ENCODE assay signal across 14 cellular contexts in genomic region chr2:9560628-9561027, GRCh38. TPM values are rescaled to one million over a fixed set of nuclear protein-coding genes. Genes with fewer than 3 reads are reported as not detected.
A peak's percentile ranks its signal among the peaks of the same experiment; 100 is the strongest.
DNase-seq lines count a peak whose midpoint lies in the region; ATAC-seq and TF ChIP-seq lines count a peak whose summit lies in the region.
"Had no signal": no experiment of that assay in that cellular context is flagged by ENCODE, and none has a peak within 500 bp of the region (broad histone marks: within the 10 kb centered on the region; RNA-seq: fewer than 3 reads in every experiment).

No MANE protein-coding gene starts in this region.

- no peak for DNase-seq in activated T-cell treated with anti-CD3 and anti-CD28 coated beads, Interleukin-2, amount 50 U/mL, for 24 hours
- no peak for DNase-seq in activated T-cell treated with anti-CD3 and anti-CD28 coated beads, Interleukin-2, amount 50 U/mL, for 1 hour
- peak; percentile 87 for DNase-seq in NCI-H187 treated with DMSO at 0.1 percent for 48 hours (lab: John Stamatoyannopoulos, UW)
- no peak for DNase-seq in osteocyte (ENCODE audit: extremely low spot score, unreplicated experiment)
- no peak for DNase-seq in effector CD8-positive, alpha-beta T cell (lab: John Stamatoyannopoulos, UW)
- no peak for DNase-seq in DMS79 treated with DMSO at 0.1 percent for 48 hours (lab: John Stamatoyannopoulos, UW)
- DNase-seq: DMS53, GM23248, NCI-H1092, NCI-H2029, NCI-H526 had no signal

- no peaks in the 10 kb centered on the region for H3K9me3 Mint-ChIP-seq in activated T-cell treated with anti-CD3 and anti-CD28 coated beads, Interleukin-2, amount 50 U/mL, for 24 hours
- H3K9me3 Mint-ChIP-seq in brain (no peaks in the 10 kb centered on the region), osteocyte (ENCODE audit: unreplicated experiment) (no peaks in the 10 kb centered on the region)

- no peak overlapping the region for H3K4me3 Mint-ChIP-seq in activated T-cell treated with anti-CD3 and anti-CD28 coated beads, Interleukin-2, amount 50 U/mL, for 24 hours
- H3K4me3 Mint-ChIP-seq in brain (peak overlapping the region in 1 of 5 experiments; percentile 74), osteocyte (ENCODE audit: unreplicated experiment) (no peak overlapping the region)
- H3K4me3 Mint-ChIP-seq: CD14-positive monocyte had no signal

- peaks cover 23% of the 10 kb centered on the region for H3K4me1 Mint-ChIP-seq in activated T-cell treated with anti-CD3 and anti-CD28 coated beads, Interleukin-2, amount 50 U/mL, for 24 hours (ENCODE audit: low read depth)
- H3K4me1 Mint-ChIP-seq in brain (peaks cover 46% of the 10 kb centered on the region), osteocyte (ENCODE audit: unreplicated experiment) (peaks cover 40% of the 10 kb centered on the region)

- peaks cover 19% of the 10 kb centered on the region for H3K36me3 Mint-ChIP-seq in activated T-cell treated with anti-CD3 and anti-CD28 coated beads, Interleukin-2, amount 50 U/mL, for 24 hours (ENCODE audit: low read depth)
- H3K36me3 Mint-ChIP-seq in brain (peaks cover 20% of the 10 kb centered on the region), osteocyte (ENCODE audit: unreplicated experiment) (peaks cover 4% of the 10 kb centered on the region)
- H3K36me3 Mint-ChIP-seq: CD14-positive monocyte had no signal

- H3K27me3 Mint-ChIP-seq in activated T-cell treated with anti-CD3 and anti-CD28 coated beads, Interleukin-2, amount 50 U/mL, for 24 hours, result no peaks in the 10 kb centered on the region
- peaks cover 7% of the 10 kb centered on the region for H3K27me3 Mint-ChIP-seq in brain
- no peaks in the 10 kb centered on the region for H3K27me3 Mint-ChIP-seq in osteocyte (ENCODE audit: unreplicated experiment)

- no peak for TF ChIP-seq CTCF in brain (conservative IDR thresholded peaks at IDR 0.05)
- no peak for TF ChIP-seq CTCF in osteocyte (IDR thresholded peaks at IDR 0.05)

- ATAC-seq in GM18870 (IDR thresholded peaks at IDR 0.05; ENCODE audit: unreplicated experiment), result no peak

- peak overlapping the region; percentile 26 for H3K27ac Mint-ChIP-seq in activated T-cell treated with anti-CD3 and anti-CD28 coated beads, Interleukin-2, amount 50 U/mL, for 24 hours
- peak overlapping the region in 4 of 5 experiments; percentile 40 to 83 (median 58) for H3K27ac Mint-ChIP-seq in brain
- H3K27ac Mint-ChIP-seq in osteocyte (ENCODE audit: unreplicated experiment), result peak overlapping the region; percentile 54

RNA-seq across cellular contexts. Expression of gene ADAM17, which starts 5.0 kb away (rescaled TPM):
- 7.2 TPM for polyA plus RNA-seq in brain (ENCODE audit: insufficient read depth, low read depth, low replicate concordance)
- total RNA-seq in osteocyte, result 36.4 and 42.2 TPM in 2 replicates
